In genomic region chr12:11545438-11546330, GRCh38 we compare ENCODE assay signal across 8 cellular contexts.
DNase-seq lines count a peak whose midpoint lies in the region; ATAC-seq and TF ChIP-seq lines count a peak whose summit lies in the region.

No MANE protein-coding gene starts in this region.

- no peaks in the 10 kb centered on the region for H3K9me3 ChIP-seq in Peyer's patch
- H3K9me3 ChIP-seq in transverse colon, result no peaks in the 10 kb centered on the region

- in situ Hi-C loops in transverse colon (cut with MboI; ENCODE audit: low pct_ligation_motif_present in 1 of 4, low pct_unique_long_range_greater_than_20kb in 1 of 4, low sequenced_read_pairs in 3 of 4), result no loop called here

- H3K4me3 ChIP-seq in Peyer's patch (no peak overlapping the region), cardiac fibroblast (replicated peaks in 1 of 2; ENCODE audit: low read depth in 2 of 2, low read length in 2 of 2) (no peak overlapping the region), transverse colon (no peak overlapping the region)

- TF ChIP-seq POLR2A in Peyer's patch (IDR thresholded peaks at IDR 0.05) (no peak), transverse colon (IDR thresholded peaks at IDR 0.05) (no peak)

- H3K36me3 ChIP-seq in Peyer's patch (no peaks in the 10 kb centered on the region), transverse colon (no peaks in the 10 kb centered on the region)

- WGBS in transverse colon (ENCODE audit: low coverage in 1 of 2), 2 donors, result 55 to 62% methylated on average over 4 to 6 of the region's 6 CpGs

- DNase-seq in Peyer's patch (peak in 2 of 3 donors; percentile 60 to 63), cardiac fibroblast (ENCODE audit: low read depth in 2 of 2) (peak; percentile 23 to 56), NCI-H1092 (lab: John Stamatoyannopoulos, UW) (no peak), transverse colon (no peak), head of caudate nucleus (no peak)
- peak; percentile 10 for DNase-seq in stimulated activated CD8-positive, alpha-beta memory T cell treated with anti-CD3 and anti-CD28 coated beads, Interleukin-4, amount 100 ng/mL, for 24 hours (ENCODE audit: low read depth)

- no peak for TF ChIP-seq EP300 in transverse colon (IDR thresholded peaks at IDR 0.05; ENCODE audit: low read depth)

- intact Hi-C loops in transverse colon (cut with DNase I; ENCODE audit: low total_unique reads), result no loop called here
- intact Hi-C loops in head of caudate nucleus (cut with DNase I), result no loop called here

- H3K27me3 ChIP-seq in Peyer's patch (no peaks in the 10 kb centered on the region), transverse colon (no peaks in the 10 kb centered on the region)

- TF ChIP-seq CTCF in Peyer's patch (IDR thresholded peaks at IDR 0.05), result no peak
- TF ChIP-seq CTCF in cardiac fibroblast (IDR thresholded peaks at IDR 0.05; ENCODE audit: low read depth, low read length), result no peak
- no peak for TF ChIP-seq CTCF in transverse colon (IDR thresholded peaks at IDR 0.05)

- peaks cover 0 to 10% (median 1%) of the 10 kb centered on the region in 4 donors for H3K4me1 ChIP-seq in Peyer's patch
- peaks cover 6 to 24% (median 7%) of the 10 kb centered on the region in 4 donors for H3K4me1 ChIP-seq in transverse colon

- ATAC-seq in GM18517 (IDR thresholded peaks at IDR 0.05; ENCODE audit: unreplicated experiment) (peak; percentile 66), HG02571 (IDR thresholded peaks at IDR 0.05; ENCODE audit: unreplicated experiment) (peak; percentile 81)

- H3K27ac ChIP-seq in Peyer's patch, result peak overlapping the region in 3 of 4 donors; percentile 11 to 70 (median 43)
- peak overlapping the region in 2 of 4 donors; percentile 26 to 63 for H3K27ac ChIP-seq in transverse colon

Comparison
In these comparisons a context has a peak if more than half of its experiments do, and no peak if none do; other contexts are left out.
1. DNase-seq: peak in Peyer's patch (2 of 3), cardiac fibroblast (2 of 2) and stimulated activated CD8-positive, alpha-beta memory T cell treated with anti-CD3 and anti-CD28 coated beads, Interleukin-4, amount 100 ng/mL, for 24 hours (single experiment); none in NCI-H1092 (single experiment), transverse colon (single experiment) and head of caudate nucleus (0 of 42).